Comparison of ENCODE assay signal across 8 cellular contexts in the genomic region with DNA sequence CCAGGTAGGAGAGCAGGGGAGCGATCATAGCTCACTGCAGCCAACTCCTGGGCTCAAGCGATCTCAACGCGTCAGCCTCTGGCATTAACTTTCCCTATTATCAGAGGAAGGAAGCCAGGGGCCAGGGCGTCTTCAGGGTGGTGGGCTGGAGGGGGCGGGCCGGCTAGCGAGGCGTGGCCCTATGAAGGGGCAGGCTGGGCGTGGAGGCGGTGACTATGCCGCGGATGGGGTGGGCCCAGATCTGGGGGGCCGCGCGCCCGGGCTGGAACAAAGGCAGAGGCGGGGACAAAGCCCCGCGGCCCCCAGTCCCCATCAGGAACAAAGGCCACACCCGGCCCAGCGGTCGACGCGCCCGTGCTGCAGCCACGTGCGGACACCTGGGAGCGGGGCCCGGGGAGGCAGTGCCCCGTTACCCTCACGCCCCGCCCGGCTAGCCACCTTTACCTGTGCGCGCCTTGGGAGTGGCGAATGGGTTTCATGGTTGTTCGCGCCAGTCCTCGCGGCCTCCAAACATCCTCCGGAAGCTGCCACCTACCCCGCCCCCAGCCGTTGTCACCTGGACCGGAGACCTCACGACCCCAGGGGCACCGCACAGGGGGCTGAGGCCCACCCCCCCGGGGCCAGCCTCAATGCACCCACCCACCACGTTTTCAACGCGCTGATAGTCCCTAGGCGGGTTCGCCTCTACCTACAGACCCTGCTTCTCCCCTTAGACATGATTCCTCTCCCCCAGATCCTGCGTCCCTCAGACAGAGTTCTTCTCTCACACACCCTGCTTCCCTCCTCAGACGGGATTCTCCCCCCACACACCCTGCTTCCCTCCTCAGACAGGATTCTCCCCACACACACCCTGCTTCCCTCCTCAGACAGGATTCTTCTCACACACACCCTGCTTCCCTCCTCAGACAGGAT. TPM values are rescaled to one million over a fixed set of nuclear protein-coding genes. Genes with fewer than 3 reads are reported as not detected.
DNase-seq lines count a peak whose midpoint lies in the region; ATAC-seq and TF ChIP-seq lines count a peak whose summit lies in the region.

No MANE protein-coding gene starts in this region.

- ATAC-seq in activated CD8-positive, alpha-beta T cell treated with anti-CD3 and anti-CD28 coated beads, Interleukin-2, amount 10 ng/mL, durations not matched to agents 7 days and 5 days, result peak; percentile 84
- no peak for ATAC-seq in GM18505 (IDR thresholded peaks at IDR 0.05; ENCODE audit: unreplicated experiment)
- no peak for ATAC-seq in HG03135 (IDR thresholded peaks at IDR 0.05; ENCODE audit: unreplicated experiment)

- H3K27me3 ChIP-seq in left ventricle myocardium inferior (ENCODE audit: low read depth) (peaks cover 25% of the 10 kb centered on the region), sigmoid colon (peaks cover 8 to 33% (median 21%) of the 10 kb centered on the region in 3 donors)

- H3K9me3 Mint-ChIP-seq in activated CD8-positive, alpha-beta T cell treated with anti-CD3 and anti-CD28 coated beads, Interleukin-2, amount 10 ng/mL, durations not matched to agents 7 days and 5 days (ENCODE audit: insufficient read depth), result no peaks in the 10 kb centered on the region

- no peaks in the 10 kb centered on the region for H3K36me3 ChIP-seq in left ventricle myocardium inferior
- no peaks in the 10 kb centered on the region for H3K36me3 ChIP-seq in sigmoid colon

- peak overlapping the region; percentile 58 for H3K4me3 ChIP-seq in left ventricle myocardium inferior
- H3K4me3 ChIP-seq in sigmoid colon, result peak overlapping the region in 3 of 4 donors; percentile 11 to 27 (median 18)

- H3K4me1 ChIP-seq in left ventricle myocardium inferior (peaks cover 13% of the 10 kb centered on the region), sigmoid colon (peaks cover 0 to 16% (median 9%) of the 10 kb centered on the region in 4 donors)

- TF ChIP-seq EP300 in sigmoid colon (IDR thresholded peaks at IDR 0.05), result no peak

- POLR2A ChIA-PET in activated CD8-positive, alpha-beta T cell treated with anti-CD3 and anti-CD28 coated beads, Interleukin-2, amount 10 ng/mL, durations not matched to agents 7 days and 5 days (lab: Charles Lee), result interaction anchor here (1.3 kb wide), 1 partner anchor 19 kb away, joined by 5 read pairs; a partner anchor contains a TSS

- H3K27me3 Mint-ChIP-seq in activated CD8-positive, alpha-beta T cell treated with anti-CD3 and anti-CD28 coated beads, Interleukin-2, amount 10 ng/mL, durations not matched to agents 7 days and 5 days (ENCODE audit: low read depth), result peaks cover 20% of the 10 kb centered on the region

- H3K4me1 Mint-ChIP-seq in activated CD8-positive, alpha-beta T cell treated with anti-CD3 and anti-CD28 coated beads, Interleukin-2, amount 10 ng/mL, durations not matched to agents 7 days and 5 days (ENCODE audit: low read depth), result peaks cover 14% of the 10 kb centered on the region

- TF ChIP-seq POLR2A in sigmoid colon (IDR thresholded peaks at IDR 0.05) (no peak), GM18505 (IDR thresholded peaks at IDR 0.05; ENCODE audit: borderline replicate concordance, extremely low read depth, insufficient read depth, insufficient read length) (no peak)

- H3K27ac ChIP-seq in left ventricle myocardium inferior (replicated peaks), result peak overlapping the region; percentile 46
- H3K27ac ChIP-seq in sigmoid colon, result no peak overlapping the region

- peak overlapping the region; percentile 68 for H3K4me3 Mint-ChIP-seq in activated CD8-positive, alpha-beta T cell treated with anti-CD3 and anti-CD28 coated beads, Interleukin-2, amount 10 ng/mL, durations not matched to agents 7 days and 5 days

- TF ChIP-seq CTCF in left ventricle myocardium inferior (IDR thresholded peaks at IDR 0.05; ENCODE audit: borderline replicate concordance) (no peak), sigmoid colon (IDR thresholded peaks at IDR 0.05) (no peak)

- intact Hi-C loops in left ventricle myocardium inferior (cut with micrococcal nuclease), result no loop called here
- intact Hi-C loops in sigmoid colon (cut with DNase I), result no loop called here

- CTCF ChIA-PET in activated CD8-positive, alpha-beta T cell treated with anti-CD3 and anti-CD28 coated beads, Interleukin-2, amount 10 ng/mL, durations not matched to agents 7 days and 5 days (lab: Charles Lee), result interaction anchor here (6.3 kb wide), 1 partner anchor 19 kb away, joined by 49 read pairs; a partner anchor contains a TSS

- no peaks in the 10 kb centered on the region for H3K36me3 Mint-ChIP-seq in activated CD8-positive, alpha-beta T cell treated with anti-CD3 and anti-CD28 coated beads, Interleukin-2, amount 10 ng/mL, durations not matched to agents 7 days and 5 days (ENCODE audit: low read depth)

- DNase-seq in activated gamma-delta T cell treated with Interleukin-2 at 50 U/mL for 16 hours (peak; percentile 48), activated gamma-delta T cell (lab: John Stamatoyannopoulos, UW) (no peak), left ventricle myocardium inferior (peak; percentile 33), sigmoid colon (peak; percentile 62), midbrain (lab: John Stamatoyannopoulos, UW) (no peak)
- DNase-seq in activated CD8-positive, alpha-beta T cell treated with anti-CD3 and anti-CD28 coated beads, Interleukin-2, amount 10 ng/mL, durations not matched to agents 7 days and 5 days, result peak; percentile 71

- no peaks in the 10 kb centered on the region for H3K9me3 ChIP-seq in left ventricle myocardium inferior (replicated peaks)
- no peaks in the 10 kb centered on the region for H3K9me3 ChIP-seq in sigmoid colon

- 2 to 5% methylated on average over 55 of the region's 55 CpGs for WGBS in sigmoid colon, 2 donors

- H3K27ac Mint-ChIP-seq in activated CD8-positive, alpha-beta T cell treated with anti-CD3 and anti-CD28 coated beads, Interleukin-2, amount 10 ng/mL, durations not matched to agents 7 days and 5 days, result peak overlapping the region; percentile 67

RNA-seq across cellular contexts. Expression of a gene that starts 5.4 kb away (rescaled TPM):
- total RNA-seq in activated CD8-positive, alpha-beta T cell treated with anti-CD3 and anti-CD28 coated beads, Interleukin-2, amount 10 ng/mL, durations not matched to agents 7 days and 5 days, result 100 to 1,000 TPM; 476 to 528 TPM
- total RNA-seq in left ventricle myocardium inferior (136 TPM), sigmoid colon (100 to 1,000 TPM; 157 to 236 (median 207) TPM)
- polyA plus RNA-seq in sigmoid colon, result 100 to 1,000 TPM in 2 of 3 donors, 10 to 100 TPM in 1; 84.8 to 223 (median 150) TPM

RNA-seq across cellular contexts. Expression of a gene that starts 16.4 kb away (rescaled TPM):
- total RNA-seq in activated CD8-positive, alpha-beta T cell treated with anti-CD3 and anti-CD28 coated beads, Interleukin-2, amount 10 ng/mL, durations not matched to agents 7 days and 5 days, result 100 to 1,000 TPM; 108 to 114 TPM
- total RNA-seq in left ventricle myocardium inferior (124 TPM), sigmoid colon (100 to 1,000 TPM; 101 to 144 (median 136) TPM)
- polyA plus RNA-seq in sigmoid colon, result 100 to 1,000 TPM; 196 to 372 (median 300) TPM

RNA-seq across cellular contexts. Expression of a gene that starts 18.9 kb away (rescaled TPM):
- total RNA-seq in activated CD8-positive, alpha-beta T cell treated with anti-CD3 and anti-CD28 coated beads, Interleukin-2, amount 10 ng/mL, durations not matched to agents 7 days and 5 days, result 10 to 100 TPM; 13.9 to 16.7 TPM
- total RNA-seq in left ventricle myocardium inferior, result 10.2 TPM
- total RNA-seq in sigmoid colon, result 10 to 100 TPM in 1 of 4 donors, 1 to 10 TPM in 3; 7.6 to 13.8 (median 8.4) TPM
- polyA plus RNA-seq in sigmoid colon, result 10 to 100 TPM in 1 of 3 donors, 1 to 10 TPM in 2; 4.9 to 10.2 (median 6.0) TPM

RNA-seq across cellular contexts. Expression of a gene that starts 19.9 kb away (rescaled TPM):
- 10 to 100 TPM; 80.7 to 94.1 TPM for total RNA-seq in activated CD8-positive, alpha-beta T cell treated with anti-CD3 and anti-CD28 coated beads, Interleukin-2, amount 10 ng/mL, durations not matched to agents 7 days and 5 days
- total RNA-seq in left ventricle myocardium inferior, result 116 TPM
- total RNA-seq in sigmoid colon, result 10 to 100 TPM; 22.4 to 37.5 (median 30.3) TPM
- 10 to 100 TPM; 48.0 to 58.5 (median 57.8) TPM for polyA plus RNA-seq in sigmoid colon

RNA-seq across cellular contexts. Expression of a gene that starts 26.7 kb away (rescaled TPM):
- 10 to 100 TPM; 12.2 to 14.4 TPM for total RNA-seq in activated CD8-positive, alpha-beta T cell treated with anti-CD3 and anti-CD28 coated beads, Interleukin-2, amount 10 ng/mL, durations not matched to agents 7 days and 5 days
- 4.1 TPM for total RNA-seq in left ventricle myocardium inferior
- 10 to 100 TPM in 1 of 4 donors, 1 to 10 TPM in 3; 4.2 to 13.5 (median 8.7) TPM for total RNA-seq in sigmoid colon
- 10 to 100 TPM in 1 of 3 donors, 1 to 10 TPM in 2; 2.3 to 22.9 (median 6.0) TPM for polyA plus RNA-seq in sigmoid colon

Comparison
In these comparisons a context has a peak if more than half of its experiments do, and no peak if none do; other contexts are left out.
1. DNase-seq: peak in activated gamma-delta T cell treated with Interleukin-2 at 50 U/mL for 16 hours (single experiment), activated CD8-positive, alpha-beta T cell treated with anti-CD3 and anti-CD28 coated beads, Interleukin-2, amount 10 ng/mL, durations not matched to agents 7 days and 5 days (single experiment), left ventricle myocardium inferior (single experiment) and sigmoid colon (single experiment); none in activated gamma-delta T cell (single experiment) and midbrain (single experiment).